Comparison of ENCODE assay signal across 8 cellular contexts in genomic region chr17:82752371-82753200, GRCh38. TPM values are rescaled to one million over a fixed set of nuclear protein-coding genes. Genes with fewer than 3 reads are reported as not detected.
DNase-seq lines count a peak whose midpoint lies in the region; ATAC-seq and TF ChIP-seq lines count a peak whose summit lies in the region.

No MANE protein-coding gene starts in this region.

- peaks cover 0 to 13% (median 0%) of the 10 kb centered on the region in 3 donors for H3K36me3 ChIP-seq in tibial nerve

- no peak overlapping the region for H3K27ac Mint-ChIP-seq in central memory CD8-positive, alpha-beta T cell (ENCODE audit: low read depth)

- peaks cover 14% of the 10 kb centered on the region for H3K36me3 Mint-ChIP-seq in central memory CD8-positive, alpha-beta T cell (ENCODE audit: insufficient read depth)

- 3 to 5% methylated on average over 19 to 25 of the region's 72 CpGs for WGBS in lower leg skin, 2 donors
- 1 to 2% methylated on average over 55 to 57 of the region's 72 CpGs for WGBS in tibial nerve, 2 donors

- H3K4me1 ChIP-seq in tibial nerve = peaks cover 0 to 33% (median 10%) of the 10 kb centered on the region in 4 donors

- H3K4me3 Mint-ChIP-seq in central memory CD8-positive, alpha-beta T cell = peak overlapping the region; percentile 78

- ATAC-seq in central memory CD8-positive, alpha-beta T cell (replicated peaks; ENCODE audit: extremely low read depth, poor library complexity, severe bottlenecking) = peak; percentile 41

- H3K4me3 ChIP-seq in HFF-Myc (replicated peaks; ENCODE audit: low read depth, low read length) = peak overlapping the region; percentile 85
- H3K4me3 ChIP-seq in lower leg skin (ENCODE audit: low read depth, poor library complexity, severe bottlenecking) = peak overlapping the region; percentile 76
- H3K4me3 ChIP-seq in tibial nerve = peak overlapping the region; percentile 58 to 97 (median 79)

- no peak for TF ChIP-seq EP300 in tibial nerve (IDR thresholded peaks at IDR 0.05)

- H3K27me3 ChIP-seq in tibial nerve = no peaks in the 10 kb centered on the region

- peaks cover 25% of the 10 kb centered on the region for H3K4me1 Mint-ChIP-seq in central memory CD8-positive, alpha-beta T cell

- peak overlapping the region; percentile 78 to 94 (median 82) for H3K27ac ChIP-seq in tibial nerve

- TF ChIP-seq POLR2A in lower leg skin (IDR thresholded peaks at IDR 0.05) = no peak
- no peak for TF ChIP-seq POLR2A in tibial nerve (IDR thresholded peaks at IDR 0.05)

- DNase-seq in NOMO-1 treated with dmso at 0.1 percent for 144 hours (lab: John Stamatoyannopoulos, UW; ENCODE audit: unreplicated experiment) (peak; percentile 6), NOMO-1 treated with DMSO at 0.1 percent for 48 hours (lab: John Stamatoyannopoulos, UW; ENCODE audit: unreplicated experiment) (no peak), HFF-Myc (ENCODE audit: extremely low read depth, low read depth) (no peak), NCI-H2227 treated with DMSO at 0.1 percent for 48 hours (lab: John Stamatoyannopoulos, UW) (peak; percentile 10), lower leg skin (ENCODE audit: low spot score in 2 of 2) (no peak), tibial nerve (ENCODE audit: low spot score in 2 of 2) (no peak)
- DNase-seq in central memory CD8-positive, alpha-beta T cell (ENCODE audit: low spot score in 2 of 2) = no peak
- DNase-seq in activated effector memory CD4-positive, alpha-beta T cell treated with Interleukin-2 at 50 U/mL for 16 hours = no peak

- intact Hi-C loops in lower leg skin (cut with DNase I; ENCODE audit: low total_unique reads) = no loop called here

- H3K9me3 Mint-ChIP-seq in central memory CD8-positive, alpha-beta T cell = no peaks in the 10 kb centered on the region

- peaks cover 0 to 8% (median 0%) of the 10 kb centered on the region in 4 donors for H3K9me3 ChIP-seq in tibial nerve

- no peaks in the 10 kb centered on the region for H3K27me3 Mint-ChIP-seq in central memory CD8-positive, alpha-beta T cell

- TF ChIP-seq CTCF in HFF-Myc (IDR thresholded peaks at IDR 0.05; ENCODE audit: low read depth, low read length, missing control alignments) = no peak
- TF ChIP-seq CTCF in lower leg skin (IDR thresholded peaks at IDR 0.05) = no peak
- TF ChIP-seq CTCF in tibial nerve (IDR thresholded peaks at IDR 0.05) = no peak

RNA-seq across cellular contexts. Expression of gene TBCD, which starts 0.7 kb away (rescaled TPM):
- total RNA-seq in lower leg skin (10 to 100 TPM; 38.7 to 73.4 (median 51.5) TPM), tibial nerve (100 to 1,000 TPM in 1 of 4 donors, 10 to 100 TPM in 3; 42.6 to 115 (median 87.9) TPM)

RNA-seq across cellular contexts. Expression of gene FN3K, which starts 17.2 kb away (rescaled TPM):
- total RNA-seq in lower leg skin = 1 to 10 TPM; 1.4 to 4.8 (median 3.3) TPM
- 10 to 100 TPM; 13.3 to 45.5 (median 18.7) TPM for total RNA-seq in tibial nerve

RNA-seq across cellular contexts. Expression of gene FN3KRP, which starts 36.1 kb away (rescaled TPM):
- 10 to 100 TPM; 13.1 to 21.2 (median 18.3) TPM for total RNA-seq in lower leg skin
- 10 to 100 TPM; 17.4 to 22.5 (median 21.0) TPM for total RNA-seq in tibial nerve

RNA-seq across cellular contexts. Expression of gene RAB40B, which starts 54.1 kb away (rescaled TPM):
- 10 to 100 TPM; 17.4 to 51.2 (median 27.0) TPM for total RNA-seq in lower leg skin
- total RNA-seq in tibial nerve = 10 to 100 TPM; 27.3 to 39.0 (median 36.7) TPM

Comparison
In these comparisons a context has a peak if more than half of its experiments do, and no peak if none do; other contexts are left out.
1. DNase-seq: peak in NOMO-1 treated with dmso at 0.1 percent for 144 hours (single experiment) and NCI-H2227 treated with DMSO at 0.1 percent for 48 hours (single experiment); none in NOMO-1 treated with DMSO at 0.1 percent for 48 hours (single experiment), HFF-Myc (single experiment), central memory CD8-positive, alpha-beta T cell (0 of 2), lower leg skin (0 of 2), tibial nerve (0 of 2) and activated effector memory CD4-positive, alpha-beta T cell treated with Interleukin-2 at 50 U/mL for 16 hours (single experiment).
2. Peak in every context shown above with its lines, with median percentiles within 50 percentile points of each other: H3K4me3 ChIP-seq.